Comparison of ENCODE assay signal across 17 cellular contexts in genomic region chr17:5821057-5821456, GRCh38.
DNase-seq lines count a peak whose midpoint lies in the region; ATAC-seq and FAIRE-seq lines count a peak whose summit lies in the region.
"Had no signal": no experiment of that assay in that cellular context is flagged by ENCODE, and none has a peak within 500 bp of the region (broad histone marks: within the 10 kb centered on the region; RNA-seq: fewer than 3 reads in every experiment).

No MANE protein-coding gene starts in this region.

- H3K4me3 ChIP-seq in H7 (ENCODE audit: insufficient read depth, low read depth, low read length) = no peak overlapping the region
- H3K4me3 ChIP-seq: gastrocnemius medialis, Peyer's patch, psoas muscle had no signal

- H3K36me3 ChIP-seq in H7 (replicated peaks; ENCODE audit: control insufficient read depth, insufficient read depth, low read length) = no peaks in the 10 kb centered on the region
- H3K36me3 ChIP-seq: gastrocnemius medialis, Peyer's patch had no signal

- no peak for FAIRE-seq in urothelium cell line (lab: Jason Lieb, UNC)

- ATAC-seq in HG02678 (IDR thresholded peaks at IDR 0.05; ENCODE audit: unreplicated experiment) = no peak
- ATAC-seq: gastrocnemius medialis, psoas muscle had no signal

- DNase-seq in stimulated activated CD4-positive, alpha-beta T cell treated with anti-CD3 and anti-CD28 coated beads, Interleukin-1b, Interleukin-23, amount 100 ng/mL, for 48 hours = peak; percentile 23
- DNase-seq in stimulated activated CD4-positive, alpha-beta T cell treated with anti-CD3 and anti-CD28 coated beads, Interleukin-4, amount 100 ng/mL, for 24 hours = no peak
- DNase-seq in SW480 (ENCODE audit: low spot score) = peak; percentile 60
- DNase-seq in iPS-NIHi7 (ENCODE audit: extremely low spot score) = peak; percentile 32
- peak; percentile 50 for DNase-seq in urothelium cell line (ENCODE audit: low spot score)
- no peak for DNase-seq in SKM-1 treated with dmso at 0.1 percent for 144 hours (lab: John Stamatoyannopoulos, UW; ENCODE audit: unreplicated experiment)
- DNase-seq in H7 = no peak
- DNase-seq: activated CD4-positive, alpha-beta T cell treated with anti-CD3 and anti-CD28 coated beads for 1 hour; DMS 273 treated with DMSO at 0.1 percent for 48 hours; gastrocnemius medialis; NCI-H1417 treated with DMSO at 0.1 percent for 48 hours; NCI-H510A; Peyer's patch; psoas muscle; T-helper 1 cell; trophoblast cell had no signal

- no peaks in the 10 kb centered on the region for H3K27me3 ChIP-seq in H7 (ENCODE audit: control insufficient read depth, insufficient read depth, low read length)
- H3K27me3 ChIP-seq: gastrocnemius medialis, Peyer's patch had no signal

Comparison
In these comparisons a context has a peak if more than half of its experiments do, and no peak if none do; other contexts are left out.
1. DNase-seq: peak in stimulated activated CD4-positive, alpha-beta T cell treated with anti-CD3 and anti-CD28 coated beads, Interleukin-1b, Interleukin-23, amount 100 ng/mL, for 48 hours (single experiment), SW480 (single experiment), iPS-NIHi7 (single experiment) and urothelium cell line (single experiment); none in stimulated activated CD4-positive, alpha-beta T cell treated with anti-CD3 and anti-CD28 coated beads, Interleukin-4, amount 100 ng/mL, for 24 hours (single experiment), SKM-1 treated with dmso at 0.1 percent for 144 hours (single experiment) and H7 (single experiment).